23 cellular contexts compared by ENCODE assay signal in genomic region chr20:59648720-59649119, GRCh38. TPM values are rescaled to one million over a fixed set of nuclear protein-coding genes. Genes with fewer than 3 reads are reported as not detected.
"Had no signal": no experiment of that assay in that cellular context is flagged by ENCODE, and none has a peak within 500 bp of the region (broad histone marks: within the 10 kb centered on the region; RNA-seq: fewer than 3 reads in every experiment).

No MANE protein-coding gene starts in this region.

- H3K9me3 ChIP-seq: body of pancreas, esophagus squamous epithelium, gastrocnemius medialis, neutrophil, pancreas, suprapubic skin, transverse colon, uterus had no signal

- ATAC-seq: activated naive CD8-positive, alpha-beta T cell treated with anti-CD3 and anti-CD28 coated beads, Interleukin-2, amount 50 U/mL, for 24 hours; body of pancreas; gastrocnemius medialis; natural killer cell treated with Interleukin-12 subunit alpha and Interleukin-12 subunit beta and Interleukin-15 and Interleukin-18, amount 100 ng/mL, for 72 hours; pancreas; right cardiac atrium; stimulated activated effector memory CD8-positive, alpha-beta T cell treated with anti-CD3 and anti-CD28 coated beads, Interleukin-12 subunit alpha, Interleukin-12 subunit beta, amount 100 ng/mL, for 72 hours; stimulated activated naive CD8-positive, alpha-beta T cell treated with anti-CD3 and anti-CD28 coated beads, Interleukin-15, amount 100 ng/mL, for 72 hours had no signal

- H3K4me3 ChIP-seq: body of pancreas, esophagus squamous epithelium, gastrocnemius medialis, pancreas, suprapubic skin, transverse colon, uterus had no signal

- H3K27ac ChIP-seq: body of pancreas, esophagus squamous epithelium, gastrocnemius medialis, neutrophil, pancreas, suprapubic skin, transverse colon, uterus had no signal

- H3K36me3 ChIP-seq: esophagus squamous epithelium, gastrocnemius medialis, neutrophil, pancreas, suprapubic skin, transverse colon, uterus had no signal

- H3K27me3 ChIP-seq: body of pancreas, esophagus squamous epithelium, gastrocnemius medialis, pancreas, transverse colon, uterus had no signal

- H3K4me1 ChIP-seq: body of pancreas, esophagus squamous epithelium, gastrocnemius medialis, pancreas, suprapubic skin, transverse colon, uterus had no signal

- DNase-seq: activated CD4-positive, alpha-beta T cell treated with anti-CD3 and anti-CD28 coated beads for 1 hour; activated effector memory CD4-positive, alpha-beta T cell treated with anti-CD3 and anti-CD28 coated beads, Interleukin-2, amount 50 U/mL, for 16 hours; activated naive CD4-positive, alpha-beta T cell treated with anti-CD3 and anti-CD28 coated beads, Interleukin-2, amount 50 U/mL, for 16 hours; activated naive CD8-positive, alpha-beta T cell treated with anti-CD3 and anti-CD28 coated beads, Interleukin-2, amount 50 U/mL, for 24 hours; activated T-cell treated with anti-CD3 and anti-CD28 coated beads for 4 hours; body of pancreas; esophagus squamous epithelium; gastrocnemius medialis; hippocampal formation; pancreas; right cardiac atrium; stimulated activated CD4-positive, alpha-beta T cell treated with anti-CD3 and anti-CD28 coated beads, Interleukin-1b, Interleukin-23, amount 100 ng/mL, for 48 hours; stimulated activated naive CD8-positive, alpha-beta T cell treated with anti-CD3 and anti-CD28 coated beads, Interleukin-15, amount 100 ng/mL, for 72 hours; T-helper 9 cell; transverse colon; uterus had no signal

RNA-seq across cellular contexts. Expression of gene PHACTR3, which starts 44.4 kb away (rescaled TPM):
- total RNA-seq: activated CD8-positive, alpha-beta memory T cell treated with anti-CD3 and anti-CD28 coated beads for 36 hours; natural killer cell treated with Interleukin-12 subunit alpha and Interleukin-12 subunit beta and Interleukin-15 and Interleukin-18, amount 100 ng/mL, for 72 hours; pulmonary artery endothelial cell; T-helper 1 cell treated with Interleukin-12 subunit alpha and Interleukin-12 subunit beta and Interleukin-4 antibody, amounts not matched to agents 30 ng/mL and 1 ng/mL, for 36 hours had no signal
